Comparison of ENCODE assay signal across 1 cellular context in genomic region chrX:71118985-71119535, GRCh38.
TF ChIP-seq lines count a peak whose summit lies in the region.

No MANE protein-coding gene starts in this region.

TF ChIP-seq in H1, 55 proteins besides CTCF, POLR2A, EP300 and RAD21:
- TF ChIP-seq CEBPB (IDR thresholded peaks at IDR 0.05; ENCODE audit: low read depth, low read length) (no peak), SIN3A (conservative IDR thresholded peaks at IDR 0.05 in 1 of 2, IDR thresholded peaks at IDR 0.05 in 1 of 2; ENCODE audit: low read depth in 1 of 2, low read length in 2 of 2) (0 out of 4 replicates have a peak, but pooled peaks of 1 of the 2 experiments have one; percentile 7)
